8 cellular contexts compared by ENCODE assay signal in the genomic region with DNA sequence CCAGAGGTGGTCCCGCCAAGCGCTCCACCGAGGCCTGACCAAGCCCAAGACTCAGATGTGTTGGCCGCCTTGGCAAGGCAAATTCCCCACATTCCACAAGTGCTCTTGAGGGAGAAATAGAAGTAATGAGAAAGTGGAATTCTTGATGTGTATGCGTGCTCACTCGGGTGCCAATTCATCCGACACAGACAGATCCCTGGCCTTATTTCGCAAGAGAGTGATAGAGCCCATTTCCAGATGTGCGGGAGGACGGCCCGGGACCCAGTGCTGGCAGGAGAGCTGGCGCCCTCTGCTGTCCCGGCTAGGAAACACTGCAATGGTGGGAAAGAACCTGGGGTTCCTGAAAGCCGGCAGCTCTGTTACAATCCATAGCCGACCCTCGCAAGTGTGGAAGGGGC.
A peak's percentile ranks its signal among the peaks of the same experiment; 100 is the strongest.
DNase-seq lines count a peak whose midpoint lies in the region; ATAC-seq and TF ChIP-seq lines count a peak whose summit lies in the region.

No MANE protein-coding gene starts in this region.

- no peak overlapping the region for H3K27ac Mint-ChIP-seq in activated T-helper 1 cell treated with anti-CD3 and anti-CD28 coated beads, Interleukin-12 subunit alpha, Interleukin-12 subunit beta, Interleukin-2, Interleukin-4 antibody, amounts not matched to agents 30 ng/mL and 10 ng/mL and 1 ng/mL, durations not matched to agents 14 hours and 24 hours and 36 hours

- H3K36me3 ChIP-seq in neutrophil = no peaks in the 10 kb centered on the region
- no peaks in the 10 kb centered on the region for H3K36me3 ChIP-seq in subcutaneous abdominal adipose tissue (ENCODE audit: control insufficient read depth in 5 of 5, insufficient read depth in 5 of 5, low read length in 5 of 5)

- intact Hi-C loops in activated T-helper 1 cell treated with anti-CD3 and anti-CD28 coated beads, Interleukin-12 subunit alpha, Interleukin-12 subunit beta, Interleukin-2, Interleukin-4 antibody, amounts not matched to agents 30 ng/mL and 10 ng/mL and 1 ng/mL, durations not matched to agents 14 hours and 24 hours and 36 hours (cut with micrococcal nuclease) = loop anchor here (1.0 to 10.0 kb wide), 4 partner anchors 192 to 524 kb away; no protein-coding TSS in a partner anchor

- H3K9me3 ChIP-seq in neutrophil (no peaks in the 10 kb centered on the region), subcutaneous abdominal adipose tissue (ENCODE audit: control insufficient read depth in 5 of 5, low read length in 5 of 5) (no peaks in the 10 kb centered on the region)

- H3K36me3 Mint-ChIP-seq in activated T-helper 1 cell treated with anti-CD3 and anti-CD28 coated beads, Interleukin-12 subunit alpha, Interleukin-12 subunit beta, Interleukin-2, Interleukin-4 antibody, amounts not matched to agents 30 ng/mL and 10 ng/mL and 1 ng/mL, durations not matched to agents 14 hours and 24 hours and 36 hours (ENCODE audit: low read depth) = peaks cover 3% of the 10 kb centered on the region

- DNase-seq in DMS53 treated with DMSO at 0.1 percent for 48 hours (lab: John Stamatoyannopoulos, UW; ENCODE audit: unreplicated experiment) = peak; percentile 42
- DNase-seq in HUDEP-2 (lab: John Stamatoyannopoulos, UW; ENCODE audit: unreplicated experiment in 76 of 76) = peak in 61 of 76 experiments; percentile 5 to 70 (median 51)
- DNase-seq in RPMI8226 = peak; percentile 79
- peak; percentile 54 for DNase-seq in activated T-helper 1 cell treated with anti-CD3 and anti-CD28 coated beads, Interleukin-12 subunit alpha, Interleukin-12 subunit beta, Interleukin-2, Interleukin-4 antibody, amounts not matched to agents 30 ng/mL and 10 ng/mL and 1 ng/mL, durations not matched to agents 14 hours and 24 hours and 36 hours (ENCODE audit: low spot score)
- DNase-seq in fibroblast of villous mesenchyme (ENCODE audit: low read depth) = peak; percentile 95

- H3K27me3 Mint-ChIP-seq in activated T-helper 1 cell treated with anti-CD3 and anti-CD28 coated beads, Interleukin-12 subunit alpha, Interleukin-12 subunit beta, Interleukin-2, Interleukin-4 antibody, amounts not matched to agents 30 ng/mL and 10 ng/mL and 1 ng/mL, durations not matched to agents 14 hours and 24 hours and 36 hours (ENCODE audit: insufficient read depth) = no peaks in the 10 kb centered on the region

- ATAC-seq in HG03097 (IDR thresholded peaks at IDR 0.05; ENCODE audit: low FRiP score, unreplicated experiment) = no peak

- H3K9ac ChIP-seq in subcutaneous abdominal adipose tissue (ENCODE audit: low read length in 5 of 5) = peak overlapping the region in 4 of 5 donors; percentile 14 to 66 (median 56)

- TF ChIP-seq CTCF in fibroblast of villous mesenchyme (IDR thresholded peaks at IDR 0.05; ENCODE audit: insufficient read depth, low read depth, low read length) (peak; percentile 97), neutrophil (IDR thresholded peaks at IDR 0.05) (peak; percentile 63)

- H3K4me3 ChIP-seq in fibroblast of villous mesenchyme (ENCODE audit: low read depth, low read length) (no peak overlapping the region), neutrophil (ENCODE audit: low read depth in 1 of 2, low read length in 1 of 2) (no peak overlapping the region), subcutaneous abdominal adipose tissue (ENCODE audit: low read depth in 1 of 5, low read length in 5 of 5) (peak overlapping the region; percentile 24 to 49 (median 27))

- no peak overlapping the region for H3K4me3 Mint-ChIP-seq in activated T-helper 1 cell treated with anti-CD3 and anti-CD28 coated beads, Interleukin-12 subunit alpha, Interleukin-12 subunit beta, Interleukin-2, Interleukin-4 antibody, amounts not matched to agents 30 ng/mL and 10 ng/mL and 1 ng/mL, durations not matched to agents 14 hours and 24 hours and 36 hours

- H3K27me3 ChIP-seq in neutrophil = peaks cover 4% of the 10 kb centered on the region
- no peaks in the 10 kb centered on the region for H3K27me3 ChIP-seq in subcutaneous abdominal adipose tissue (ENCODE audit: control insufficient read depth in 5 of 5, insufficient read depth in 4 of 5, low read length in 5 of 5)

- H3K9me3 Mint-ChIP-seq in activated T-helper 1 cell treated with anti-CD3 and anti-CD28 coated beads, Interleukin-12 subunit alpha, Interleukin-12 subunit beta, Interleukin-2, Interleukin-4 antibody, amounts not matched to agents 30 ng/mL and 10 ng/mL and 1 ng/mL, durations not matched to agents 14 hours and 24 hours and 36 hours = no peaks in the 10 kb centered on the region

- H3K4me1 ChIP-seq in neutrophil (ENCODE audit: control insufficient read depth in 1 of 2, insufficient read depth in 1 of 2, low read depth in 1 of 2, low read length in 1 of 2) (peaks cover 12 to 19% of the 10 kb centered on the region in 2 experiments), subcutaneous abdominal adipose tissue (ENCODE audit: control insufficient read depth in 5 of 5, insufficient read depth in 5 of 5, low read length in 5 of 5) (peaks cover 24 to 65% (median 50%) of the 10 kb centered on the region in 5 donors)

- no peak overlapping the region for H3K27ac ChIP-seq in neutrophil
- H3K27ac ChIP-seq in subcutaneous abdominal adipose tissue (ENCODE audit: low read depth, low read length) = peak overlapping the region; percentile 86

- peaks cover 20% of the 10 kb centered on the region for H3K4me1 Mint-ChIP-seq in activated T-helper 1 cell treated with anti-CD3 and anti-CD28 coated beads, Interleukin-12 subunit alpha, Interleukin-12 subunit beta, Interleukin-2, Interleukin-4 antibody, amounts not matched to agents 30 ng/mL and 10 ng/mL and 1 ng/mL, durations not matched to agents 14 hours and 24 hours and 36 hours (ENCODE audit: low read depth)

Comparison
In these comparisons a context has a peak if more than half of its experiments do, and no peak if none do; other contexts are left out.
1. DNase-seq: peak in every context shown above with its lines; median percentile 95 in fibroblast of villous mesenchyme; 79 in RPMI8226; 54 in activated T-helper 1 cell treated with anti-CD3 and anti-CD28 coated beads, Interleukin-12 subunit alpha, Interleukin-12 subunit beta, Interleukin-2, Interleukin-4 antibody, amounts not matched to agents 30 ng/mL and 10 ng/mL and 1 ng/mL, durations not matched to agents 14 hours and 24 hours and 36 hours; 51 in HUDEP-2; 42 in DMS53 treated with DMSO at 0.1 percent for 48 hours.
2. H3K4me3 ChIP-seq: peak in subcutaneous abdominal adipose tissue (5 of 5); none in fibroblast of villous mesenchyme (single experiment) and neutrophil (0 of 2).